Comparison of ENCODE assay signal across 8 cellular contexts in genomic region chr6:41545703-41546474, GRCh38. TPM values are rescaled to one million over a fixed set of nuclear protein-coding genes. Genes with fewer than 3 reads are reported as not detected.
DNase-seq lines count a peak whose midpoint lies in the region; ATAC-seq, FAIRE-seq and TF ChIP-seq lines count a peak whose summit lies in the region.

TSS of gene FOXP4 (plus strand) at chr6:41546381. CDS start at chr6:41565761, 19,380 bp downstream.

- peak; percentile 56 for TF ChIP-seq POLR2A in GM18505 (IDR thresholded peaks at IDR 0.05; ENCODE audit: borderline replicate concordance, extremely low read depth, insufficient read depth, insufficient read length)

- H3K4me3 ChIP-seq in astrocyte (ENCODE audit: insufficient read depth, low read depth, low read length) = peak within 1 kb of the TSS; percentile 85
- H3K4me3 ChIP-seq in hepatocyte = peak within 1 kb of the TSS; percentile 97

- no peak for TF ChIP-seq CTCF in astrocyte (IDR thresholded peaks at IDR 0.05; ENCODE audit: insufficient read depth, low read depth, low read length)
- no peak for TF ChIP-seq CTCF in hepatocyte (IDR thresholded peaks at IDR 0.05; ENCODE audit: poor library complexity)

- H3K4me1 ChIP-seq in astrocyte (ENCODE audit: insufficient read depth, low read length) (peaks cover 17% of the 10 kb centered on the region), hepatocyte (ENCODE audit: insufficient read depth) (peaks cover 43% of the 10 kb centered on the region)

- H3K4me2 ChIP-seq in astrocyte (ENCODE audit: low read length) (peak within 1 kb of the TSS; percentile 99), hepatocyte (peak within 1 kb of the TSS; percentile 98)

- H2AFZ ChIP-seq in astrocyte (ENCODE audit: low read depth, low read length) (peak within 1 kb of the TSS; percentile 86), hepatocyte (peak within 1 kb of the TSS; percentile 73)

- FAIRE-seq in astrocyte (lab: Jason Lieb, UNC) = no peak

- WGBS in hepatocyte (ENCODE audit: low lambda C conversion rate, missing lambda C conversion rate) = under 1% methylated on average over 45 of the region's 61 CpGs

- H3K27me3 Mint-ChIP-seq in astrocyte (ENCODE audit: low read depth, unreplicated experiment) = peaks cover 33% of the 10 kb centered on the region

- peak; percentile 57 for ATAC-seq in GM18505 (IDR thresholded peaks at IDR 0.05; ENCODE audit: unreplicated experiment)
- peak; percentile 75 for ATAC-seq in HG02943 (IDR thresholded peaks at IDR 0.05; ENCODE audit: low read depth, unreplicated experiment)
- ATAC-seq in GM18519 (IDR thresholded peaks at IDR 0.05; ENCODE audit: low FRiP score, unreplicated experiment) = no peak

- H3K9me2 ChIP-seq in hepatocyte (replicated peaks; ENCODE audit: insufficient read depth) = no peaks in the 10 kb centered on the region

- DNase-seq in NCI-H187 treated with DMSO at 0.1 percent for 48 hours (lab: John Stamatoyannopoulos, UW) (peak; percentile 87), T-helper 22 cell (ENCODE audit: low read depth) (peak; percentile 72), astrocyte (ENCODE audit: low read depth) (peak; percentile 96), hepatocyte (ENCODE audit: low spot score) (peak; percentile 96), retina (peak; percentile 95)

- no peaks in the 10 kb centered on the region for H3K9me3 Mint-ChIP-seq in astrocyte (ENCODE audit: unreplicated experiment)

- H3K36me3 ChIP-seq in astrocyte (ENCODE audit: insufficient read depth, low read length) = no peaks in the 10 kb centered on the region
- no peaks in the 10 kb centered on the region for H3K36me3 ChIP-seq in hepatocyte (replicated peaks; ENCODE audit: insufficient read depth, low read depth)

- peaks cover 8% of the 10 kb centered on the region for H3K4me1 Mint-ChIP-seq in astrocyte (ENCODE audit: low read depth, unreplicated experiment)

- H3K27ac ChIP-seq in astrocyte (ENCODE audit: low read depth, low read length) = no peak within 1 kb of the TSS
- H3K27ac ChIP-seq in hepatocyte = peak within 1 kb of the TSS; percentile 87

- H3K79me2 ChIP-seq in astrocyte (ENCODE audit: insufficient read depth, low read length) (peaks cover 38% of the 10 kb centered on the region), hepatocyte (peaks cover 84% of the 10 kb centered on the region)

- H3K27ac Mint-ChIP-seq in astrocyte (ENCODE audit: unreplicated experiment) = peak within 1 kb of the TSS; percentile 80

- H3K36me3 Mint-ChIP-seq in astrocyte (ENCODE audit: low read depth, unreplicated experiment) = peaks cover 1% of the 10 kb centered on the region

- H3K9ac ChIP-seq in astrocyte (ENCODE audit: low read length) = peak within 1 kb of the TSS; percentile 77

- peaks cover 2% of the 10 kb centered on the region for H3K27me3 ChIP-seq in astrocyte (ENCODE audit: insufficient read depth, low read length)
- H3K27me3 ChIP-seq in hepatocyte = no peaks in the 10 kb centered on the region

- H3K4me3 Mint-ChIP-seq in astrocyte (ENCODE audit: unreplicated experiment) = peak within 1 kb of the TSS; percentile 98

- peaks cover 38% of the 10 kb centered on the region for H4K20me1 ChIP-seq in astrocyte (ENCODE audit: insufficient read depth, low read length)
- peaks cover 38% of the 10 kb centered on the region for H4K20me1 ChIP-seq in hepatocyte (ENCODE audit: insufficient read depth, poor library complexity, severe bottlenecking)

- H3K9me3 ChIP-seq in astrocyte (ENCODE audit: insufficient read depth, low read depth, low read length) (no peaks in the 10 kb centered on the region), hepatocyte (ENCODE audit: low read depth) (no peaks in the 10 kb centered on the region)

RNA-seq across cellular contexts. Expression of gene FOXP4, which starts in this region (rescaled TPM):
- total RNA-seq in astrocyte (41.9 and 43.7 TPM in 2 replicates), hepatocyte (18.0 and 24.3 TPM in 2 replicates)
- polyA plus RNA-seq in hepatocyte = 79.9 and 87.8 TPM in 2 replicates
